8 cellular contexts compared by ENCODE assay signal in the genomic region with DNA sequence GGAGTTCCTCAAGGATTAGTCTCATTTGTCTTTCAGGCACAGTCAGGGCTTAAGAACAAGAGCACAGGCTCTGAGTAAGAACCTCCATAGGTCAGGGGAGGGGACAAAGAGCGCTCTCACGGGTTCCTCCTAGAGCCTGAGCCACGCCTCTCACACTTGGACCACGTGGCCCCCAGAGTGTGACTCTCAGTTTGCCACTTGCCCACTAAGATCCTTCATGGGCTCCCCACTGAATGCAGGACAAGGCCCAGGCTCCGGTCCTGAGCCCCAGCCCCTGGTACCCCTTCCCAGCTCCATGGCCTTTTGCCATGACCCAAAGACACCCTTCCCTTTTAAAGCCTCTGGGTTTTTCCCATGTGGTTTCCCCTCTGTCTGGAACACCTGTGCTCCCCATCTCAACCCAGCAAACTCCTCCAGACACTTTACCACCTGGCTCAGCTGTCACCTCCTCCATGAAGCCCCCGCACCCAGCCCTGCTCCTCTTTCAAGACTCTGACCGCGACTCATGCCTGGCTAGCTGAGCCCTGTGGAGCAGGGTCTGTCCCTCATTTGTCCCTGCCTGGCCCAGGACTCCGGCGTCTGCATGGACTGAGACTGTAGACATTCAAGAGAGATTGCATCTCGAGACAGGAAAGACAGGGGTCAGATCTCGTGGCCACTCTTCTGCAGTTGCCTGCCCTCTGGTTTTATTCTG.
DNase-seq lines count a peak whose midpoint lies in the region; ATAC-seq and TF ChIP-seq lines count a peak whose summit lies in the region.

No MANE protein-coding gene starts in this region.

- peaks cover 54% of the 10 kb centered on the region for H3K4me1 Mint-ChIP-seq in nephron progenitor cell

- peaks cover 15% of the 10 kb centered on the region for H3K27me3 Mint-ChIP-seq in nephron progenitor cell (ENCODE audit: low read depth, poor library complexity)

- H3K9me3 Mint-ChIP-seq in nephron progenitor cell, result no peaks in the 10 kb centered on the region

- H3K4me3 Mint-ChIP-seq in nephron progenitor cell, result no peak overlapping the region

- no peaks in the 10 kb centered on the region for H3K9me3 ChIP-seq in WERI-Rb-1 (ENCODE audit: severe bottlenecking)

- peak overlapping the region; percentile 57 for H3K27ac ChIP-seq in WERI-Rb-1

- TF ChIP-seq CTCF in WERI-Rb-1 (IDR thresholded peaks at IDR 0.05; ENCODE audit: low read depth, low read length) (no peak), retinal pigment epithelial cell (conservative IDR thresholded peaks at IDR 0.05; ENCODE audit: low read depth, low read length) (no peak), nephron progenitor cell (IDR thresholded peaks at IDR 0.05) (no peak)

- peak in 2 of 3 donors; percentile 11 to 25 for DNase-seq in stimulated activated CD4-positive, alpha-beta T cell treated with anti-CD3 and anti-CD28 coated beads, Interleukin-12 subunit alpha, Interleukin-12 subunit beta, amount 100 ng/mL, for 48 hours (ENCODE audit: low read depth in 2 of 3, low spot score in 1 of 3)
- no peak for DNase-seq in stimulated activated CD4-positive, alpha-beta T cell treated with anti-CD3 and anti-CD28 coated beads, Interleukin-4, amount 100 ng/mL, for 1 hour
- DNase-seq in WERI-Rb-1 (peak; percentile 82), retinal pigment epithelial cell (ENCODE audit: low read depth) (peak; percentile 77), nephron progenitor cell (no peak), GF-D8 (lab: John Stamatoyannopoulos, UW) (no peak), glomerular visceral epithelial cell (ENCODE audit: extremely low spot score) (no peak)

- no peaks in the 10 kb centered on the region for H3K36me3 Mint-ChIP-seq in nephron progenitor cell (ENCODE audit: low read depth)

- H3K27me3 ChIP-seq in WERI-Rb-1 (ENCODE audit: insufficient read depth, low read depth, severe bottlenecking), result no peaks in the 10 kb centered on the region

- ATAC-seq in HG03039 (IDR thresholded peaks at IDR 0.05; ENCODE audit: unreplicated experiment), result peak; percentile 92

- no peaks in the 10 kb centered on the region for H3K36me3 ChIP-seq in WERI-Rb-1

- H3K4me3 ChIP-seq in WERI-Rb-1 (ENCODE audit: low read depth, low read length) (no peak overlapping the region), retinal pigment epithelial cell (ENCODE audit: low read length) (no peak overlapping the region)

- H3K27ac Mint-ChIP-seq in nephron progenitor cell, result no peak overlapping the region

Comparison
In these comparisons a context has a peak if more than half of its experiments do, and no peak if none do; other contexts are left out.
1. DNase-seq: peak in stimulated activated CD4-positive, alpha-beta T cell treated with anti-CD3 and anti-CD28 coated beads, Interleukin-12 subunit alpha, Interleukin-12 subunit beta, amount 100 ng/mL, for 48 hours (2 of 3), WERI-Rb-1 (single experiment) and retinal pigment epithelial cell (single experiment); none in stimulated activated CD4-positive, alpha-beta T cell treated with anti-CD3 and anti-CD28 coated beads, Interleukin-4, amount 100 ng/mL, for 1 hour (single experiment), nephron progenitor cell (single experiment), GF-D8 (single experiment) and glomerular visceral epithelial cell (single experiment).